ENCODE assay signal across 12 cellular contexts in the genomic region with DNA sequence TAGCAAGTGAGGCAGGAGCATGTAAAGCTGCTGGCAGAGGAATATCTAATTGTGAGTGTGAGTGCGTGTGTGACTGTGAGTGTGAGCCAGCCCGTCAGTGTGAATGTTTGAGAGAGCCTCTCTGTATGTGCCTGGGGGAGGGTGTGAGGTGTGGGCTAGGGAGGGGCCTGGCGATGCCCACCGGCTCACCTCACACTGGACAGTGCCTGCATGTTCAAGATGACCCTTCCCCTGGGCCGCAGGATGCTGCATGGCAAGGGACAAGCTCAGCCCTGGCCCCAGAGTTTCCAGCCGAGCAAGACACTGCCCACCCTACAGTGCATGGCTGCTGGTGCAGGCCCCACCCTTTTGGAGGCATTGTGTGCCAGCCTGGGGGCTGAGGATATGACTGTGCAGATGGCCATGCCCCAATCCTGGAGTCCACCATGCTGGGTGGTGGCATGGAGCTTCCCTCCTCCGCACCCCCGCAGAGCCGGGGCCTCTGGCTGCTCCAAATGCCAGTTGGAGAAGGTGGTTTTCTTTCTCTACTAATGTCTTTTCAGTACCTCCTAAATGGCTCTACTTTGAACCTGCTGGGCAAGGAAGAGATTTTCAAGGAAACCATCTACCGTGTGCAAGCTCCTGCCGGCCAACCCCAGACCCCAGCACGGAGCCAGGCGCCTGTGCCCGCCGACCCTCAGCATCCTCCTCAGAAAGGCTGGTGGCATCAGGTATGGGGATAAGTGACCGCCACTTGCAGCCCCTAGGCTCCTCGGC. TPM values are rescaled to one million over a fixed set of nuclear protein-coding genes. Genes with fewer than 3 reads are reported as not detected.
DNase-seq lines count a peak whose midpoint lies in the region; ATAC-seq and TF ChIP-seq lines count a peak whose summit lies in the region.
"Had no signal": no experiment of that assay in that cellular context is flagged by ENCODE, and none has a peak within 500 bp of the region (broad histone marks: within the 10 kb centered on the region; RNA-seq: fewer than 3 reads in every experiment).

No MANE protein-coding gene starts in this region.

- H3K79me2 ChIP-seq in Karpas-422 (ENCODE audit: low read length): peaks cover 39% of the 10 kb centered on the region

- H3K4me3 ChIP-seq in mucosa of descending colon: no peak overlapping the region
- no peak overlapping the region for H3K4me3 ChIP-seq in aorta (ENCODE audit: low read length in 2 of 2)
- no peak overlapping the region for H3K4me3 ChIP-seq in Karpas-422 (ENCODE audit: low read length)
- H3K4me3 ChIP-seq: ascending aorta had no signal

- no peaks in the 10 kb centered on the region for H3K9me2 ChIP-seq in Karpas-422 (replicated peaks; ENCODE audit: insufficient read depth, low read length)

- H3K27me3 ChIP-seq in aorta (ENCODE audit: control insufficient read depth in 1 of 2, insufficient read depth in 2 of 2, low read length in 1 of 2) (no peaks in the 10 kb centered on the region), Karpas-422 (ENCODE audit: low read length) (no peaks in the 10 kb centered on the region)
- H3K27me3 ChIP-seq: ascending aorta had no signal

- no peaks in the 10 kb centered on the region for H4K20me1 ChIP-seq in Karpas-422 (ENCODE audit: insufficient read depth, low read depth, low read length)

- ATAC-seq in mucosa of descending colon (peak; percentile 14), aorta (ENCODE audit: low FRiP score) (peak; percentile 26), GM21529 (IDR thresholded peaks at IDR 0.05; ENCODE audit: unreplicated experiment) (no peak)
- ATAC-seq: activated CD8-positive, alpha-beta memory T cell treated with anti-CD3 and anti-CD28 coated beads, Interleukin-2, amount 10 ng/mL, durations not matched to agents 7 days and 5 days had no signal

- H3K27ac ChIP-seq in aorta (ENCODE audit: low read depth in 1 of 2, low read length in 2 of 2) (no peak overlapping the region), Karpas-422 (ENCODE audit: low read length) (no peak overlapping the region)
- H3K27ac ChIP-seq: ascending aorta had no signal

- no peak for TF ChIP-seq CTCF in mucosa of descending colon (IDR thresholded peaks at IDR 0.05)

- H3K9ac ChIP-seq in Karpas-422 (ENCODE audit: low read length): no peak overlapping the region

- H3K4me3 Mint-ChIP-seq in activated naive CD4-positive, alpha-beta T cell treated with anti-CD3 and anti-CD28 coated beads, Interleukin-2, amount 50 U/mL, for 24 hours: peak overlapping the region; percentile 49
- H3K4me3 Mint-ChIP-seq in activated naive CD8-positive, alpha-beta T cell: peak overlapping the region; percentile 36
- H3K4me3 Mint-ChIP-seq: activated CD8-positive, alpha-beta memory T cell treated with anti-CD3 and anti-CD28 coated beads, Interleukin-2, amount 10 ng/mL, durations not matched to agents 7 days and 5 days had no signal

- H3K36me3 ChIP-seq in mucosa of descending colon (ENCODE audit: low read depth) (no peaks in the 10 kb centered on the region), aorta (ENCODE audit: control insufficient read depth in 1 of 2, insufficient read depth in 2 of 2, low read length in 1 of 2) (no peaks in the 10 kb centered on the region), Karpas-422 (ENCODE audit: insufficient read depth, low read length) (no peaks in the 10 kb centered on the region)

- no peak for DNase-seq in activated naive CD4-positive, alpha-beta T cell treated with Interleukin-2 at 50 U/mL for 16 hours
- DNase-seq in mucosa of descending colon (no peak), aorta (no peak), Karpas-422 (no peak)
- DNase-seq in effector CD8-positive, alpha-beta T cell (lab: John Stamatoyannopoulos, UW): no peak
- DNase-seq: activated CD8-positive, alpha-beta memory T cell treated with anti-CD3 and anti-CD28 coated beads, Interleukin-2, amount 10 ng/mL, durations not matched to agents 7 days and 5 days; occipital lobe; Right ventricle myocardium superior had no signal

- H3K9me3 Mint-ChIP-seq in activated naive CD4-positive, alpha-beta T cell treated with anti-CD3 and anti-CD28 coated beads, Interleukin-2, amount 50 U/mL, for 24 hours: no peaks in the 10 kb centered on the region
- no peaks in the 10 kb centered on the region for H3K9me3 Mint-ChIP-seq in activated naive CD8-positive, alpha-beta T cell (ENCODE audit: low read depth)

- peaks cover 90% of the 10 kb centered on the region for H3K4me1 Mint-ChIP-seq in activated naive CD4-positive, alpha-beta T cell treated with anti-CD3 and anti-CD28 coated beads, Interleukin-2, amount 50 U/mL, for 24 hours
- H3K4me1 Mint-ChIP-seq in activated naive CD8-positive, alpha-beta T cell (ENCODE audit: low read depth): peaks cover 91% of the 10 kb centered on the region

- no peaks in the 10 kb centered on the region for H3K9me3 ChIP-seq in mucosa of descending colon
- no peaks in the 10 kb centered on the region for H3K9me3 ChIP-seq in aorta (ENCODE audit: control insufficient read depth, low read length)
- H3K9me3 ChIP-seq in Karpas-422 (ENCODE audit: low read length): no peaks in the 10 kb centered on the region
- H3K9me3 ChIP-seq: ascending aorta had no signal

- intact Hi-C loops in mucosa of descending colon (cut with DNase I, micrococcal nuclease): no loop called here
- intact Hi-C loops in aorta (cut with DNase I): no loop called here

- H3K27me3 Mint-ChIP-seq in activated naive CD4-positive, alpha-beta T cell treated with anti-CD3 and anti-CD28 coated beads, Interleukin-2, amount 50 U/mL, for 24 hours: no peaks in the 10 kb centered on the region
- H3K27me3 Mint-ChIP-seq in activated naive CD8-positive, alpha-beta T cell: no peaks in the 10 kb centered on the region
- H3K27me3 Mint-ChIP-seq: activated CD8-positive, alpha-beta memory T cell treated with anti-CD3 and anti-CD28 coated beads, Interleukin-2, amount 10 ng/mL, durations not matched to agents 7 days and 5 days had no signal

- H3K4me2 ChIP-seq in Karpas-422 (ENCODE audit: low read depth, low read length, poor library complexity, severe bottlenecking): no peak overlapping the region

- peak overlapping the region; percentile 93 for H3K27ac Mint-ChIP-seq in activated naive CD4-positive, alpha-beta T cell treated with anti-CD3 and anti-CD28 coated beads, Interleukin-2, amount 50 U/mL, for 24 hours
- H3K27ac Mint-ChIP-seq in activated naive CD8-positive, alpha-beta T cell: peak overlapping the region; percentile 91
- H3K27ac Mint-ChIP-seq: activated CD8-positive, alpha-beta memory T cell treated with anti-CD3 and anti-CD28 coated beads, Interleukin-2, amount 10 ng/mL, durations not matched to agents 7 days and 5 days had no signal

- H2AFZ ChIP-seq in Karpas-422 (ENCODE audit: low read length): no peak overlapping the region

- WGBS in aorta, 2 donors: 91 to 92% methylated on average over 17 of the region's 17 CpGs

- peaks cover 4% of the 10 kb centered on the region for H3K4me1 ChIP-seq in mucosa of descending colon (ENCODE audit: low read depth)
- H3K4me1 ChIP-seq in aorta (ENCODE audit: control insufficient read depth in 1 of 2, insufficient read depth in 2 of 2, low read length in 2 of 2): no peaks in the 10 kb centered on the region
- no peaks in the 10 kb centered on the region for H3K4me1 ChIP-seq in Karpas-422 (ENCODE audit: low read length)
- H3K4me1 ChIP-seq: ascending aorta had no signal

- H3K36me3 Mint-ChIP-seq in activated naive CD4-positive, alpha-beta T cell treated with anti-CD3 and anti-CD28 coated beads, Interleukin-2, amount 50 U/mL, for 24 hours: peaks cover 7% of the 10 kb centered on the region
- H3K36me3 Mint-ChIP-seq in activated naive CD8-positive, alpha-beta T cell: peaks cover 12% of the 10 kb centered on the region

RNA-seq across cellular contexts. Expression of gene FGD3, which starts 27.6 kb away (rescaled TPM):
- total RNA-seq in mucosa of descending colon (1 to 10 TPM; 3.3 to 5.4 (median 5.3) TPM), aorta (10 to 100 TPM in 1 of 2 donors, 1 to 10 TPM in 1; 8.6 to 13.4 TPM)
- 1 to 10 TPM in 1 of 2 donors, under 1 TPM in 1; 0.69 to 3.0 TPM for polyA plus RNA-seq in aorta
- total RNA-seq in Karpas-422 (2014; rRNA removed; shearing (Covaris generic); ENCODE audit: low replicate concordance): 9.0 and 24.5 TPM in 2 replicates
